In genomic region chr17:80977172-80977571, GRCh38 we compare ENCODE assay signal across 3 cellular contexts.
TF ChIP-seq lines count a peak whose summit lies in the region.

No MANE protein-coding gene starts in this region.

TF ChIP-seq in A549, 52 proteins besides CTCF, POLR2A, EP300 and RAD21:
- TF ChIP-seq, protein P1, sequence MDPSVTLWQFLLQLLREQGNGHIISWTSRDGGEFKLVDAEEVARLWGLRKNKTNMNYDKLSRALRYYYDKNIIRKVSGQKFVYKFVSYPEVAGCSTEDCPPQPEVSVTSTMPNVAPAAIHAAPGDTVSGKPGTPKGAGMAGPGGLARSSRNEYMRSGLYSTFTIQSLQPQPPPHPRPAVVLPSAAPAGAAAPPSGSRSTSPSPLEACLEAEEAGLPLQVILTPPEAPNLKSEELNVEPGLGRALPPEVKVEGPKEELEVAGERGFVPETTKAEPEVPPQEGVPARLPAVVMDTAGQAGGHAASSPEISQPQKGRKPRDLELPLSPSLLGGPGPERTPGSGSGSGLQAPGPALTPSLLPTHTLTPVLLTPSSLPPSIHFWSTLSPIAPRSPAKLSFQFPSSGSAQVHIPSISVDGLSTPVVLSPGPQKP (IDR thresholded peaks at IDR 0.05; ENCODE audit: low read depth, low read length) = no peak
- peak in 1 of 2 experiments; percentile 34; a peak in 1 of 4 replicates for TF ChIP-seq CEBPB (IDR thresholded peaks at IDR 0.05)
- 0 out of 2 replicates have a peak, but pooled peaks have one; percentile 62 for TF ChIP-seq CHD4 (IDR thresholded peaks at IDR 0.05; ENCODE audit: borderline replicate concordance)
- no peak for TF ChIP-seq HOXB13 (CRISPR knock-in tag; IDR thresholded peaks at IDR 0.05; ENCODE audit: low read depth)
TF ChIP-seq in A549: peak in this region for 2.

TF ChIP-seq in HEK293, 187 proteins besides CTCF, POLR2A, EP300 and RAD21:
- TF ChIP-seq ZNF140 (tag by site-specific recombination; IDR thresholded peaks at IDR 0.05) (peak; percentile 56; the same call in 1 of the 2 replicates), ZNF24 (tag by site-specific recombination; IDR thresholded peaks at IDR 0.05) (0 out of 2 replicates have a peak, but pooled peaks have one; percentile 67), ZNF280D (tag by site-specific recombination; IDR thresholded peaks at IDR 0.05) (peak; percentile 79; the same call in 1 of the 2 replicates), ZNF266 (tag by site-specific recombination; IDR thresholded peaks at IDR 0.05; ENCODE audit: low read depth) (no peak), ZNF580 (tag by site-specific recombination; IDR thresholded peaks at IDR 0.05) (peak; percentile 79), MYNN (tag by site-specific recombination; IDR thresholded peaks at IDR 0.05; ENCODE audit: borderline replicate concordance) (no peak), MZF1 (tag by site-specific recombination; IDR thresholded peaks at IDR 0.05; ENCODE audit: borderline replicate concordance) (no peak), HIC1 (tag by site-specific recombination; IDR thresholded peaks at IDR 0.05) (no peak), ZNF146 (tag by site-specific recombination; IDR thresholded peaks at IDR 0.05) (peak; percentile 98)
- TF ChIP-seq, protein P2, sequence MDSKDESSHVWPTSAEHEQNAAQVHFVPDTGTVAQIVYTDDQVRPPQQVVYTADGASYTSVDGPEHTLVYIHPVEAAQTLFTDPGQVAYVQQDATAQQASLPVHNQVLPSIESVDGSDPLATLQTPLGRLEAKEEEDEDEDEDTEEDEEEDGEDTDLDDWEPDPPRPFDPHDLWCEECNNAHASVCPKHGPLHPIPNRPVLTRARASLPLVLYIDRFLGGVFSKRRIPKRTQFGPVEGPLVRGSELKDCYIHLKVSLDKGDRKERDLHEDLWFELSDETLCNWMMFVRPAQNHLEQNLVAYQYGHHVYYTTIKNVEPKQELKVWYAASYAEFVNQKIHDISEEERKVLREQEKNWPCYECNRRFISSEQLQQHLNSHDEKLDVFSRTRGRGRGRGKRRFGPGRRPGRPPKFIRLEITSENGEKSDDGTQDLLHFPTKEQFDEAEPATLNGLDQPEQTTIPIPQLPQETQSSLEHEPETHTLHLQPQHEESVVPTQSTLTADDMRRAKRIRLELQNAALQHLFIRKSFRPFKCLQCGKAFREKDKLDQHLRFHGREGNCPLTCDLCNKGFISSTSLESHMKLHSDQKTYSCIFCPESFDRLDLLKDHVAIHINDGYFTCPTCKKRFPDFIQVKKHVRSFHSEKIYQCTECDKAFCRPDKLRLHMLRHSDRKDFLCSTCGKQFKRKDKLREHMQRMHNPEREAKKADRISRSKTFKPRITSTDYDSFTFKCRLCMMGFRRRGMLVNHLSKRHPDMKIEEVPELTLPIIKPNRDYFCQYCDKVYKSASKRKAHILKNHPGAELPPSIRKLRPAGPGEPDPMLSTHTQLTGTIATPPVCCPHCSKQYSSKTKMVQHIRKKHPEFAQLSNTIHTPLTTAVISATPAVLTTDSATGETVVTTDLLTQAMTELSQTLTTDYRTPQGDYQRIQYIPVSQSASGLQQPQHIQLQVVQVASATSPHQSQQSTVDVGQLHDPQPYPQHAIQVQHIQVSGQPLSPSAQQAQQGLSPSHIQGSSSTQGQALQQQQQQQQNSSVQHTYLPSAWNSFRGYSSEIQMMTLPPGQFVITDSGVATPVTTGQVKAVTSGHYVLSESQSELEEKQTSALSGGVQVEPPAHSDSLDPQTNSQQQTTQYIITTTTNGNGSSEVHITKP (tag by site-specific recombination; IDR thresholded peaks at IDR 0.05) = no peak
TF ChIP-seq in HEK293: peak in this region for 5.

TF ChIP-seq in K562, 482 proteins besides CTCF, POLR2A, EP300 and RAD21:
- TF ChIP-seq, protein P3, sequence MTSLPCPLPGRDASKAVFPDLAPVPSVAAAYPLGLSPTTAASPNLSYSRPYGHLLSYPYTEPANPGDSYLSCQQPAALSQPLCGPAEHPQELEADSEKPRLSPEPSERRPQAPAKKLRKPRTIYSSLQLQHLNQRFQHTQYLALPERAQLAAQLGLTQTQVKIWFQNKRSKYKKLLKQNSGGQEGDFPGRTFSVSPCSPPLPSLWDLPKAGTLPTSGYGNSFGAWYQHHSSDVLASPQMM (CRISPR knock-in tag; IDR thresholded peaks at IDR 0.05) = no peak
- no peak for TF ChIP-seq ZNF311 (CRISPR knock-in tag; IDR thresholded peaks at IDR 0.05)
- peak; percentile 71 for TF ChIP-seq BCOR (IDR thresholded peaks at IDR 0.05)
- no peak for TF ChIP-seq ZKSCAN1 (IDR thresholded peaks at IDR 0.05; ENCODE audit: low read depth, low read length)
- TF ChIP-seq AFF1 (IDR thresholded peaks at IDR 0.05; ENCODE audit: low read depth in 1 of 2, partially characterized antibody in 2 of 2) = no peak
- TF ChIP-seq DPF2 (IDR thresholded peaks at IDR 0.05) = no peak
- 0 out of 4 replicates have a peak, but pooled peaks have one; percentile 19 to 21 for TF ChIP-seq KDM1A (IDR thresholded peaks at IDR 0.05)
- peak; percentile 79 for TF ChIP-seq RBM25 (IDR thresholded peaks at IDR 0.05; ENCODE audit: low read depth, low read length, severe bottlenecking)
- TF ChIP-seq TFAM (CRISPR knock-in tag; conservative IDR thresholded peaks at IDR 0.05) = no peak
- no peak for TF ChIP-seq PHB2 (IDR thresholded peaks at IDR 0.05; ENCODE audit: low read depth)
- TF ChIP-seq, protein P4, sequence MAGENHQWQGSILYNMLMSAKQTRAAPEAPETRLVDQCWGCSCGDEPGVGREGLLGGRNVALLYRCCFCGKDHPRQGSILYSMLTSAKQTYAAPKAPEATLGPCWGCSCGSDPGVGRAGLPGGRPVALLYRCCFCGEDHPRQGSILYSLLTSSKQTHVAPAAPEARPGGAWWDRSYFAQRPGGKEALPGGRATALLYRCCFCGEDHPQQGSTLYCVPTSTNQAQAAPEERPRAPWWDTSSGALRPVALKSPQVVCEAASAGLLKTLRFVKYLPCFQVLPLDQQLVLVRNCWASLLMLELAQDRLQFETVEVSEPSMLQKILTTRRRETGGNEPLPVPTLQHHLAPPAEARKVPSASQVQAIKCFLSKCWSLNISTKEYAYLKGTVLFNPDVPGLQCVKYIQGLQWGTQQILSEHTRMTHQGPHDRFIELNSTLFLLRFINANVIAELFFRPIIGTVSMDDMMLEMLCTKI (IDR thresholded peaks at IDR 0.05; ENCODE audit: partially characterized antibody) = no peak
- TF ChIP-seq ZNF146 (CRISPR knock-in tag; IDR thresholded peaks at IDR 0.05; ENCODE audit: unreplicated experiment) = peak; percentile 99
- TF ChIP-seq, protein P5, sequence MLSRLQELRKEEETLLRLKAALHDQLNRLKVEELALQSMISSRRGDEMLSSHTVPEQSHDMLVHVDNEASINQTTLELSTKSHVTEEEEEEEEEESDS (CRISPR knock-in tag; IDR thresholded peaks at IDR 0.05) = no peak
- no peak for TF ChIP-seq ZNF507 (tag; conservative IDR thresholded peaks at IDR 0.05)
- no peak for TF ChIP-seq MED1 (CRISPR knock-in tag; IDR thresholded peaks at IDR 0.05; ENCODE audit: borderline replicate concordance)
- no peak for TF ChIP-seq NCOA2 (IDR thresholded peaks at IDR 0.05; ENCODE audit: partially characterized antibody in 2 of 2)
- TF ChIP-seq RBM34 (IDR thresholded peaks at IDR 0.05; ENCODE audit: borderline replicate concordance, insufficient read depth, low read length) = no peak
- no peak for TF ChIP-seq DACH1 (IDR thresholded peaks at IDR 0.05; ENCODE audit: partially characterized antibody)
- no peak for TF ChIP-seq YY1 (IDR thresholded peaks at IDR 0.05; ENCODE audit: borderline replicate concordance in 1 of 3, control insufficient read depth in 1 of 3, extremely low read depth in 1 of 3, insufficient read depth in 3 of 3, insufficient read length in 1 of 3, insufficient replicate concordance in 2 of 3, low read depth in 1 of 3, low read length in 2 of 3)
- no peak for TF ChIP-seq SMARCA4 (IDR thresholded peaks at IDR 0.05)
- TF ChIP-seq POLR3A (IDR thresholded peaks at IDR 0.05; ENCODE audit: borderline replicate concordance, extremely low read depth, insufficient read depth, insufficient read length) = no peak
- TF ChIP-seq ZNF24 (IDR thresholded peaks at IDR 0.05) = peak; percentile 67
- TF ChIP-seq, protein P6, sequence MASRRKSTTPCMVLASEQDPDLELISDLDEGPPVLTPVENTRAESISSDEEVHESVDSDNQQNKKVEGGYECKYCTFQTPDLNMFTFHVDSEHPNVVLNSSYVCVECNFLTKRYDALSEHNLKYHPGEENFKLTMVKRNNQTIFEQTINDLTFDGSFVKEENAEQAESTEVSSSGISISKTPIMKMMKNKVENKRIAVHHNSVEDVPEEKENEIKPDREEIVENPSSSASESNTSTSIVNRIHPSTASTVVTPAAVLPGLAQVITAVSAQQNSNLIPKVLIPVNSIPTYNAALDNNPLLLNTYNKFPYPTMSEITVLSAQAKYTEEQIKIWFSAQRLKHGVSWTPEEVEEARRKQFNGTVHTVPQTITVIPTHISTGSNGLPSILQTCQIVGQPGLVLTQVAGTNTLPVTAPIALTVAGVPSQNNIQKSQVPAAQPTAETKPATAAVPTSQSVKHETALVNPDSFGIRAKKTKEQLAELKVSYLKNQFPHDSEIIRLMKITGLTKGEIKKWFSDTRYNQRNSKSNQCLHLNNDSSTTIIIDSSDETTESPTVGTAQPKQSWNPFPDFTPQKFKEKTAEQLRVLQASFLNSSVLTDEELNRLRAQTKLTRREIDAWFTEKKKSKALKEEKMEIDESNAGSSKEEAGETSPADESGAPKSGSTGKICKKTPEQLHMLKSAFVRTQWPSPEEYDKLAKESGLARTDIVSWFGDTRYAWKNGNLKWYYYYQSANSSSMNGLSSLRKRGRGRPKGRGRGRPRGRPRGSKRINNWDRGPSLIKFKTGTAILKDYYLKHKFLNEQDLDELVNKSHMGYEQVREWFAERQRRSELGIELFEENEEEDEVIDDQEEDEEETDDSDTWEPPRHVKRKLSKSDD (conservative IDR thresholded peaks at IDR 0.05; ENCODE audit: low read length) = no peak
- TF ChIP-seq XRCC3 (IDR thresholded peaks at IDR 0.05) = no peak
- TF ChIP-seq PHF20 (IDR thresholded peaks at IDR 0.05; ENCODE audit: partially characterized antibody) = no peak
